8 cellular contexts compared by ENCODE assay signal in the genomic region with DNA sequence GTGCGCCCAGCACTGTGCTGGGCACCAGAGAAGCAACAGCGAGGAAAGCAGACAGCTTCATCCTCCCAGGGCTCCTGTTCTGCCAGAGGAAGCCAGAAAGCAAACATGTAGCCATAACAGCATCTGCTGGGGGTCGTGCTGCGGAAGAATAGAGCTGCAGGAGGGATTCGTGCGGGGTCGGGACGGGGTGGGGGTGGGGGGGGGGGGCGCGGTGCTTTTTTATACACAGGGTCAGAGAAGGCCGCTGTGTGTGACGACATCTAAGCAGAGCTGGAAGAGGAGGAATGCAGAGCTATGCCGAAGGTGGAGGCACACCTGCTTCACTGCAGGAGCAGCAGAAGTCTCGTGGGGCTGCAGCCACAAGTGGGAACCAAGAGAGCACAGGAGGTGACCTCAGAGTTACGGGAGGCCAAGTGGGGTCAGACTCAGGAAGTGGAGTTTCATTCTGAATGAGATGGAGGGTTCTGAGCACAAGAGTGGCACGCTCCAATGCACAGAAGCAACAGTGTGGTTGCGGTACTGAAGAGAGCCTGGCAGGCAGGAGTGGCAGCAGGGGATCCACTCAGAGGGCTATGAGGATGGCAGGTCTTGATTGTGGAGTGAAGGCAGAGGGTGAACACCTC. TPM values are rescaled to one million over a fixed set of nuclear protein-coding genes. Genes with fewer than 3 reads are reported as not detected.
DNase-seq lines count a peak whose midpoint lies in the region; ATAC-seq and TF ChIP-seq lines count a peak whose summit lies in the region.

No MANE protein-coding gene starts in this region.

- H3K27ac ChIP-seq in PC-3 (ENCODE audit: low read length) (no peak overlapping the region), upper lobe of right lung (no peak overlapping the region), right cardiac atrium (ENCODE audit: low read length) (no peak overlapping the region)

- H3K9me2 ChIP-seq in PC-3 (replicated peaks; ENCODE audit: low read length), result no peaks in the 10 kb centered on the region

- no peaks in the 10 kb centered on the region for H3K9me3 ChIP-seq in PC-3 (ENCODE audit: low read length)
- no peaks in the 10 kb centered on the region for H3K9me3 ChIP-seq in upper lobe of right lung
- H3K9me3 ChIP-seq in right cardiac atrium (ENCODE audit: control insufficient read depth, low read length), result no peaks in the 10 kb centered on the region

- DNase-seq in germinal center (ENCODE audit: low spot score) (peak; percentile 77), DMS153 (lab: John Stamatoyannopoulos, UW) (no peak), PC-3 (no peak), upper lobe of right lung (no peak), right cardiac atrium (no peak)

- H3K4me1 ChIP-seq in PC-3 (ENCODE audit: insufficient read depth, low read length) (peaks cover 14% of the 10 kb centered on the region), upper lobe of right lung (peaks cover 23% of the 10 kb centered on the region), right cardiac atrium (ENCODE audit: control insufficient read depth, insufficient read depth, low read length) (peaks cover 17% of the 10 kb centered on the region)

- intact Hi-C loops in PC-3 (cut with micrococcal nuclease), result loop anchor here (5.0 kb wide), 1 partner anchor 120 kb away; no protein-coding TSS in a partner anchor
- intact Hi-C loops in upper lobe of right lung (cut with DNase I), result no loop called here
- intact Hi-C loops in right cardiac atrium (cut with DNase I), result no loop called here

- ATAC-seq in GM18519 (IDR thresholded peaks at IDR 0.05; ENCODE audit: low FRiP score, unreplicated experiment) (peak; percentile 97), GM21367 (IDR thresholded peaks at IDR 0.05; ENCODE audit: unreplicated experiment) (peak; percentile 93), HG03439 (IDR thresholded peaks at IDR 0.05; ENCODE audit: unreplicated experiment) (peak; percentile 98), PC-3 (no peak), upper lobe of right lung (no peak), right cardiac atrium (no peak)

- H2AFZ ChIP-seq in PC-3 (ENCODE audit: low read length), result no peak overlapping the region

- POLR2A ChIA-PET in PC-3 (lab: Charles Lee; ENCODE audit: unreplicated experiment), result interaction anchor here (0.5 kb wide), 2 partner anchors 45 to 1661 kb away, joined by 3 read pairs; no protein-coding TSS in a partner anchor

- no peak overlapping the region for H3K4me2 ChIP-seq in PC-3 (ENCODE audit: low read length)

- no peaks in the 10 kb centered on the region for H3K36me3 ChIP-seq in PC-3 (ENCODE audit: low read depth, low read length)
- H3K36me3 ChIP-seq in upper lobe of right lung, result no peaks in the 10 kb centered on the region

- no peak overlapping the region for H3K9ac ChIP-seq in PC-3 (ENCODE audit: low read length)

- H3F3A ChIP-seq in PC-3 (ENCODE audit: low read length, unreplicated experiment), result no peaks in the 10 kb centered on the region

- TF ChIP-seq CTCF in PC-3 (conservative IDR thresholded peaks at IDR 0.05; ENCODE audit: low read depth, low read length) (no peak), upper lobe of right lung (IDR thresholded peaks at IDR 0.05) (no peak)

- CTCF ChIA-PET in PC-3 (lab: Charles Lee), result no interaction called here

- H4K20me1 ChIP-seq in PC-3 (ENCODE audit: low read length), result no peaks in the 10 kb centered on the region

- H3K27me3 ChIP-seq in PC-3 (ENCODE audit: low read length) (no peaks in the 10 kb centered on the region), upper lobe of right lung (no peaks in the 10 kb centered on the region), right cardiac atrium (ENCODE audit: control insufficient read depth, insufficient read depth) (no peaks in the 10 kb centered on the region)

- WGBS in right cardiac atrium, result 67% methylated on average over 17 of the region's 17 CpGs

- BruUV-seq in PC-3 (replicated peaks; lab: Mats Ljungman, UMichigan), result no TSS peak

- H3K4me3 ChIP-seq in PC-3 (ENCODE audit: low read length), result no peak overlapping the region
- no peak overlapping the region for H3K4me3 ChIP-seq in upper lobe of right lung
- H3K4me3 ChIP-seq in right cardiac atrium (ENCODE audit: low read length), result no peak overlapping the region

- H3K79me2 ChIP-seq in PC-3 (ENCODE audit: low read length), result no peaks in the 10 kb centered on the region

RNA-seq across cellular contexts. Expression of a gene that starts 11.1 kb away (rescaled TPM):
- 0.04 and 0.17 TPM in 2 replicates for total RNA-seq in PC-3 (2014; rRNA removed)
- 1.0 TPM for total RNA-seq in upper lobe of right lung
- 1 to 10 TPM in 1 of 4 donors, under 1 TPM in 3; 0.79 to 1.5 (median 0.90) TPM for total RNA-seq in right cardiac atrium
- polyA plus RNA-seq in right cardiac atrium, result 0.81 TPM

RNA-seq across cellular contexts. Expression of a gene that starts 42.2 kb away (rescaled TPM):
- 15.3 and 23.2 TPM in 2 replicates for total RNA-seq in PC-3 (2014; rRNA removed)
- 34.5 TPM for total RNA-seq in upper lobe of right lung
- total RNA-seq in right cardiac atrium, result 10 to 100 TPM; 21.9 to 25.7 (median 24.3) TPM
- 13.2 TPM for polyA plus RNA-seq in right cardiac atrium

Comparison
In these comparisons a context has a peak if more than half of its experiments do, and no peak if none do; other contexts are left out.
1. ATAC-seq: peak in GM18519 (single experiment), GM21367 (single experiment) and HG03439 (single experiment); none in PC-3 (single experiment), upper lobe of right lung (single experiment) and right cardiac atrium (0 of 2).